ENCODE assay signal across 13 cellular contexts in the genomic region with DNA sequence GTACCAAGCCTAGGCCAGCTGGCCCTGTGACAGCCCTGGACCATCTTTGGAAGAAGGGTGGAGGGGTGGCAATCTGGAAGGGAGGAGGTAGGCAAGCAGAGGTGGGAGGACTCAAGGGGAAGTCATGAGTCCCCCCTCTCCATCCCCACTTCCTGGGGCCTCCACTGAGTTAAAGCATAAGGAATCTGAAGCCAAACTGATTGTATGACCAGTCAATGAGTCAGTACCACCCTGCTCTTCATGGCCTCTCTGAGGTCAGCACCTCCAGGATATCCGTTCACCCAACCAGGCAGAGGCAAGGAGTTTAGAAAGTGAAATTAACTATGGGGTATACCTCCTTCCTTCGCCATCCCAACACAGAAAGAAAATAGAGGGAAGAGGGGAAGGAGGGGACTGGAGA.
DNase-seq lines count a peak whose midpoint lies in the region; ATAC-seq, FAIRE-seq and TF ChIP-seq lines count a peak whose summit lies in the region.
"Had no signal": no experiment of that assay in that cellular context is flagged by ENCODE, and none has a peak within 500 bp of the region (broad histone marks: within the 10 kb centered on the region; RNA-seq: fewer than 3 reads in every experiment).

No MANE protein-coding gene starts in this region.

- intact Hi-C loops in vagina (cut with DNase I), result no loop called here

- TF ChIP-seq CTCF in epithelial cell of esophagus (IDR thresholded peaks at IDR 0.05; ENCODE audit: insufficient read depth, low read depth, low read length, missing control alignments), result no peak
- no peak for TF ChIP-seq CTCF in osteocyte (IDR thresholded peaks at IDR 0.05)
- TF ChIP-seq CTCF in vagina (IDR thresholded peaks at IDR 0.05), result no peak

- H3K4me1 Mint-ChIP-seq in osteocyte (ENCODE audit: unreplicated experiment), result peaks cover 36% of the 10 kb centered on the region
- H3K4me1 Mint-ChIP-seq: immature natural killer cell had no signal

- no peak overlapping the region for H3K4me3 Mint-ChIP-seq in osteocyte (ENCODE audit: unreplicated experiment)
- H3K4me3 Mint-ChIP-seq: immature natural killer cell; natural killer cell treated with Interleukin-12 subunit alpha and Interleukin-12 subunit beta and Interleukin-15 and Interleukin-18, amount 100 ng/mL, for 72 hours had no signal

- no peaks in the 10 kb centered on the region for H3K4me1 ChIP-seq in vagina

- H3K27me3 Mint-ChIP-seq in osteocyte (ENCODE audit: unreplicated experiment), result no peaks in the 10 kb centered on the region

- H3K27ac Mint-ChIP-seq in osteocyte (ENCODE audit: unreplicated experiment), result peak overlapping the region; percentile 86
- H3K27ac Mint-ChIP-seq: immature natural killer cell; natural killer cell treated with Interleukin-12 subunit alpha and Interleukin-12 subunit beta and Interleukin-15 and Interleukin-18, amount 100 ng/mL, for 72 hours had no signal

- H3K36me3 Mint-ChIP-seq in osteocyte (ENCODE audit: unreplicated experiment), result no peaks in the 10 kb centered on the region
- H3K36me3 Mint-ChIP-seq: immature natural killer cell; natural killer cell treated with Interleukin-12 subunit alpha and Interleukin-12 subunit beta and Interleukin-15 and Interleukin-18, amount 100 ng/mL, for 72 hours had no signal

- no peak for ATAC-seq in HG03439 (IDR thresholded peaks at IDR 0.05; ENCODE audit: unreplicated experiment)
- no peak for ATAC-seq in HG03442 (IDR thresholded peaks at IDR 0.05; ENCODE audit: unreplicated experiment)
- ATAC-seq: natural killer cell treated with Interleukin-12 subunit alpha and Interleukin-12 subunit beta and Interleukin-15 and Interleukin-18, amount 100 ng/mL, for 72 hours had no signal

- H3K27ac ChIP-seq in vagina, result no peak overlapping the region

- no peak for TF ChIP-seq POLR2A in vagina (IDR thresholded peaks at IDR 0.05)

- DNase-seq in ELR (ENCODE audit: low read depth) (peak; percentile 100), RCC 7860 (ENCODE audit: low spot score) (peak; percentile 97), epithelial cell of esophagus (ENCODE audit: low read depth) (peak; percentile 70), osteocyte (ENCODE audit: extremely low spot score, unreplicated experiment) (no peak), H7 (no peak), vagina (ENCODE audit: extremely low spot score in 2 of 2) (no peak)
- DNase-seq: activated CD8-positive, alpha-beta memory T cell treated with anti-CD3 and anti-CD28 coated beads, Interleukin-2, amount 50 U/mL, for 4 hours; DMS153; immature natural killer cell; NCI-H187 had no signal

- no peaks in the 10 kb centered on the region; the same call in 1 of the 2 replicates for H3K27me3 ChIP-seq in H7 (ENCODE audit: control insufficient read depth, insufficient read depth, low read length)
- no peaks in the 10 kb centered on the region for H3K27me3 ChIP-seq in vagina

- FAIRE-seq in RCC 7860 (lab: Jason Lieb, UNC), result peak; percentile 93

- no peaks in the 10 kb centered on the region for H3K9me3 ChIP-seq in vagina

- H3K4me3 ChIP-seq in epithelial cell of esophagus (ENCODE audit: low read length), result no peak overlapping the region
- no peak overlapping the region for H3K4me3 ChIP-seq in H7 (ENCODE audit: insufficient read depth, low read depth, low read length)
- H3K4me3 ChIP-seq in vagina, result no peak overlapping the region

- no peaks in the 10 kb centered on the region for H3K9me3 Mint-ChIP-seq in osteocyte (ENCODE audit: unreplicated experiment)
- H3K9me3 Mint-ChIP-seq: natural killer cell treated with Interleukin-12 subunit alpha and Interleukin-12 subunit beta and Interleukin-15 and Interleukin-18, amount 100 ng/mL, for 72 hours had no signal

- H3K36me3 ChIP-seq in H7 (replicated peaks; ENCODE audit: control insufficient read depth, insufficient read depth, low read length), result no peaks in the 10 kb centered on the region
- no peaks in the 10 kb centered on the region for H3K36me3 ChIP-seq in vagina

Comparison
In these comparisons a context has a peak if more than half of its experiments do, and no peak if none do; other contexts are left out.
1. DNase-seq: peak in ELR (single experiment), RCC 7860 (single experiment) and epithelial cell of esophagus (single experiment); none in osteocyte (single experiment), H7 (single experiment) and vagina (0 of 2).